In the genomic region with DNA sequence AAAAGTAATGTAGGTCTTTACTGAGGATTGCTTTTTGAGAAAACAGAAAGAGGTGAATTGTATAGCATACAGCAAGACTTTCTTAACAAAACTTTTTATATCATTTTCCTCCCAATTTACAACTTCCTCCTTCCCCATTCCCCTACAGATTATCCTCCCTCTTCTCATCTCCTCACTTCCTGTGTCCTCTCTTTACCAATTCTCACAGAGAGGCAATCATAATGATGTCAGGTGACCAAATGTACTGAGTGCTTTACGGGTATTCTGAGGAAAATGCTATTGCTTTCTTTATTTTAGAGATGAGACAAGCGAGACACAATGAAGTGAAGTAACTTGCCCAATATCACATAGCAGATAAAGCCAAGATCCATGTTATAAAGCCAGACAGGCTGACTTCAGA, we compare ENCODE assay signal across 1 cellular context.
TF ChIP-seq lines count a peak whose summit lies in the region.

No MANE protein-coding gene starts in this region.

TF ChIP-seq in SK-N-SH, 30 proteins besides CTCF, POLR2A, EP300 and RAD21 (continued from another document):
- TF ChIP-seq, protein P1, sequence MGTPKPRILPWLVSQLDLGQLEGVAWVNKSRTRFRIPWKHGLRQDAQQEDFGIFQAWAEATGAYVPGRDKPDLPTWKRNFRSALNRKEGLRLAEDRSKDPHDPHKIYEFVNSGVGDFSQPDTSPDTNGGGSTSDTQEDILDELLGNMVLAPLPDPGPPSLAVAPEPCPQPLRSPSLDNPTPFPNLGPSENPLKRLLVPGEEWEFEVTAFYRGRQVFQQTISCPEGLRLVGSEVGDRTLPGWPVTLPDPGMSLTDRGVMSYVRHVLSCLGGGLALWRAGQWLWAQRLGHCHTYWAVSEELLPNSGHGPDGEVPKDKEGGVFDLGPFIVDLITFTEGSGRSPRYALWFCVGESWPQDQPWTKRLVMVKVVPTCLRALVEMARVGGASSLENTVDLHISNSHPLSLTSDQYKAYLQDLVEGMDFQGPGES (IDR thresholded peaks at IDR 0.05; ENCODE audit: low read depth, low read length), result no peak
- no peak for TF ChIP-seq NFIC (IDR thresholded peaks at IDR 0.05; ENCODE audit: borderline replicate concordance)
- TF ChIP-seq, protein P2, sequence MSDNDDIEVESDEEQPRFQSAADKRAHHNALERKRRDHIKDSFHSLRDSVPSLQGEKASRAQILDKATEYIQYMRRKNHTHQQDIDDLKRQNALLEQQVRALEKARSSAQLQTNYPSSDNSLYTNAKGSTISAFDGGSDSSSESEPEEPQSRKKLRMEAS (IDR thresholded peaks at IDR 0.05; ENCODE audit: low read depth), result no peak
